In genomic region chr6:26195376-26195923, GRCh38 we compare ENCODE assay signal across 1 cellular context.
A peak's percentile ranks its signal among the peaks of the same experiment; 100 is the strongest.
TF ChIP-seq lines count a peak whose summit lies in the region.

No MANE protein-coding gene starts in this region.

TF ChIP-seq in H1, 55 proteins besides CTCF, POLR2A, EP300 and RAD21 (continued from another document):
- TF ChIP-seq EZH2 (IDR thresholded peaks at IDR 0.05; ENCODE audit: low read depth, low read length, severe bottlenecking), result no peak
- peak; percentile 22 for TF ChIP-seq ASH2L (IDR thresholded peaks at IDR 0.05; ENCODE audit: low read length)
